In the genomic region with DNA sequence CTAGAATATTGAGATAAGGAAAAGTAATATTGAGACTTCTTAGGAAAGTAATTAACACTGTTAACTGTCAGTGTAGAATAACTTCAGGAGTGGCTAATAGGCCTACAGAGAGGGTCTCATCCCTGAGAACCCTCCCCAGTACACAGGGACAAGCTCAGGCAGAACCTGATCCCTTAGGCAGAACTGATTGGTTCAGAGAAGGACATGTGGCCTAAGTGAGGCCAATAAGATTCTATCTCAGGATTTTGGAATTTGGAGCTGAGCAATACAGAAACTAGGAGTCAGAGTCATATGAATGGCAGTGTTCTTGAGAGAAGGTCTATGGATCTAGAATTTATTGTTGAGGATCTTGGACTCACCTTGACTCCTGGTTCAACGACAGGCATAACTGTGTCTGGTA, we compare ENCODE assay signal across 21 cellular contexts.
"Had no signal": no experiment of that assay in that cellular context is flagged by ENCODE, and none has a peak within 500 bp of the region (broad histone marks: within the 10 kb centered on the region; RNA-seq: fewer than 3 reads in every experiment).

No MANE protein-coding gene starts in this region.

- H2AFZ ChIP-seq: hepatocyte had no signal

- H3K4me1 ChIP-seq: spleen, tibial artery, upper lobe of right lung, vagina had no signal

- H3K79me2 ChIP-seq: hepatocyte had no signal

- ATAC-seq: left colon; left ventricle myocardium superior; naive thymus-derived CD4-positive, alpha-beta T cell; sciatic nerve; stimulated activated memory B cell treated with anti-CD40 and anti-IgM and Interleukin-4, amounts not matched to agents 10 μg/mL and 1 μg/mL and 100 μg/mL, for 72 hours; upper lobe of right lung had no signal

- FAIRE-seq: endothelial cell of umbilical vein had no signal

- H3K9me3 ChIP-seq: spleen, tibial artery, upper lobe of right lung, vagina had no signal

- H3K27me3 ChIP-seq: upper lobe of right lung, vagina had no signal

- H3K4me3 ChIP-seq: hepatocyte, lung, spleen, tibial artery, upper lobe of right lung, vagina had no signal

- DNase-seq: effector CD4-positive, alpha-beta T cell; endodermal cell; erythroblast; foreskin melanocyte; head of caudate nucleus; left colon; left ventricle myocardium superior; naive thymus-derived CD4-positive, alpha-beta T cell; posterior cingulate gyrus; spleen; stimulated activated CD4-positive, alpha-beta T cell treated with anti-CD3 and anti-CD28 coated beads, Interleukin-15, amount 100 ng/mL, for 24 hours; stimulated activated CD4-positive, alpha-beta T cell treated with anti-CD3 and anti-CD28 coated beads, Interleukin-1b, Interleukin-23, amount 100 ng/mL, for 48 hours; stimulated activated CD4-positive, alpha-beta T cell treated with anti-CD3 and anti-CD28 coated beads, Interleukin-4, amount 100 ng/mL, for 24 hours; tibial artery; upper lobe of right lung had no signal

- H3K27ac ChIP-seq: hepatocyte, spleen, tibial artery, upper lobe of right lung, vagina had no signal

- H3K36me3 ChIP-seq: spleen, tibial artery, upper lobe of right lung, vagina had no signal

- H3K4me2 ChIP-seq: hepatocyte had no signal
